ENCODE assay signal across 1 cellular context in the genomic region with DNA sequence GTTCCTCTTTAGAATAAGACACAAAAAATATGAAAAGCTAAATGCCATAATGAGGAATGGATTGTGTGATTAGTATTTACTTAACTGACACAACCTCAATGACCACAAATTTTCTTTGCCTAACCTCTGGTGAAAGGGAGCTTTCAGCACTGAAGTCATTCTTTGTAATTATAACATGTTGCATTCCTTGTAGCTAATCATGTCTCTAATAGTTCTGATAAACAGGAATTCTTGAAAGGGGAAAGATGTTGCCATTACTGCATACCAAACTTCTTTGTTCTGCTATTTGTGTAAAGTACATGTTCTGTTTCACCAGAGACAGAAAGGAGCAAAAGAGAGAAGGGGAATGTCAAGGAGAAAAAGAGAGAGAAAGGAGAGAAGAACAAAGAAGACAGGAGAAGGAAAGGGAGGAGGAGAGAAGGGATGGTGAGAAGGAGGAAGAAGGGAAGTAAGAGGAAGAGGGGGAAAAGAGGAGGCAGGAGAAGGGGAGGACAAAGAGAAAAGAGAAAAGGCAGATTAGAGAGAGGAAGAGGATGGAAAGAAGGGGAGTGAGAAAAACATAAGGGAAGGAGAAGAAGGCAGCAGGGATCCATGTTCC.
TF ChIP-seq lines count a peak whose summit lies in the region.

No MANE protein-coding gene starts in this region.

TF ChIP-seq in GM23338, 12 proteins besides CTCF, POLR2A, EP300 and RAD21:
- TF ChIP-seq POLR2AphosphoS5 (IDR thresholded peaks at IDR 0.05; ENCODE audit: low read depth) (no peak), NANOG (IDR thresholded peaks at IDR 0.05; ENCODE audit: borderline replicate concordance) (no peak), ZNF331 (CRISPR knock-in tag; IDR thresholded peaks at IDR 0.05; ENCODE audit: low read depth) (no peak), ZNF114 (CRISPR knock-in tag; IDR thresholded peaks at IDR 0.05) (no peak), EZH2phosphoT487 (IDR thresholded peaks at IDR 0.05; ENCODE audit: unreplicated experiment) (no peak)
- TF ChIP-seq, protein P1, sequence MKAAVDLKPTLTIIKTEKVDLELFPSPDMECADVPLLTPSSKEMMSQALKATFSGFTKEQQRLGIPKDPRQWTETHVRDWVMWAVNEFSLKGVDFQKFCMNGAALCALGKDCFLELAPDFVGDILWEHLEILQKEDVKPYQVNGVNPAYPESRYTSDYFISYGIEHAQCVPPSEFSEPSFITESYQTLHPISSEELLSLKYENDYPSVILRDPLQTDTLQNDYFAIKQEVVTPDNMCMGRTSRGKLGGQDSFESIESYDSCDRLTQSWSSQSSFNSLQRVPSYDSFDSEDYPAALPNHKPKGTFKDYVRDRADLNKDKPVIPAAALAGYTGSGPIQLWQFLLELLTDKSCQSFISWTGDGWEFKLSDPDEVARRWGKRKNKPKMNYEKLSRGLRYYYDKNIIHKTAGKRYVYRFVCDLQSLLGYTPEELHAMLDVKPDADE (IDR thresholded peaks at IDR 0.05): no peak
- TF ChIP-seq, protein P2, sequence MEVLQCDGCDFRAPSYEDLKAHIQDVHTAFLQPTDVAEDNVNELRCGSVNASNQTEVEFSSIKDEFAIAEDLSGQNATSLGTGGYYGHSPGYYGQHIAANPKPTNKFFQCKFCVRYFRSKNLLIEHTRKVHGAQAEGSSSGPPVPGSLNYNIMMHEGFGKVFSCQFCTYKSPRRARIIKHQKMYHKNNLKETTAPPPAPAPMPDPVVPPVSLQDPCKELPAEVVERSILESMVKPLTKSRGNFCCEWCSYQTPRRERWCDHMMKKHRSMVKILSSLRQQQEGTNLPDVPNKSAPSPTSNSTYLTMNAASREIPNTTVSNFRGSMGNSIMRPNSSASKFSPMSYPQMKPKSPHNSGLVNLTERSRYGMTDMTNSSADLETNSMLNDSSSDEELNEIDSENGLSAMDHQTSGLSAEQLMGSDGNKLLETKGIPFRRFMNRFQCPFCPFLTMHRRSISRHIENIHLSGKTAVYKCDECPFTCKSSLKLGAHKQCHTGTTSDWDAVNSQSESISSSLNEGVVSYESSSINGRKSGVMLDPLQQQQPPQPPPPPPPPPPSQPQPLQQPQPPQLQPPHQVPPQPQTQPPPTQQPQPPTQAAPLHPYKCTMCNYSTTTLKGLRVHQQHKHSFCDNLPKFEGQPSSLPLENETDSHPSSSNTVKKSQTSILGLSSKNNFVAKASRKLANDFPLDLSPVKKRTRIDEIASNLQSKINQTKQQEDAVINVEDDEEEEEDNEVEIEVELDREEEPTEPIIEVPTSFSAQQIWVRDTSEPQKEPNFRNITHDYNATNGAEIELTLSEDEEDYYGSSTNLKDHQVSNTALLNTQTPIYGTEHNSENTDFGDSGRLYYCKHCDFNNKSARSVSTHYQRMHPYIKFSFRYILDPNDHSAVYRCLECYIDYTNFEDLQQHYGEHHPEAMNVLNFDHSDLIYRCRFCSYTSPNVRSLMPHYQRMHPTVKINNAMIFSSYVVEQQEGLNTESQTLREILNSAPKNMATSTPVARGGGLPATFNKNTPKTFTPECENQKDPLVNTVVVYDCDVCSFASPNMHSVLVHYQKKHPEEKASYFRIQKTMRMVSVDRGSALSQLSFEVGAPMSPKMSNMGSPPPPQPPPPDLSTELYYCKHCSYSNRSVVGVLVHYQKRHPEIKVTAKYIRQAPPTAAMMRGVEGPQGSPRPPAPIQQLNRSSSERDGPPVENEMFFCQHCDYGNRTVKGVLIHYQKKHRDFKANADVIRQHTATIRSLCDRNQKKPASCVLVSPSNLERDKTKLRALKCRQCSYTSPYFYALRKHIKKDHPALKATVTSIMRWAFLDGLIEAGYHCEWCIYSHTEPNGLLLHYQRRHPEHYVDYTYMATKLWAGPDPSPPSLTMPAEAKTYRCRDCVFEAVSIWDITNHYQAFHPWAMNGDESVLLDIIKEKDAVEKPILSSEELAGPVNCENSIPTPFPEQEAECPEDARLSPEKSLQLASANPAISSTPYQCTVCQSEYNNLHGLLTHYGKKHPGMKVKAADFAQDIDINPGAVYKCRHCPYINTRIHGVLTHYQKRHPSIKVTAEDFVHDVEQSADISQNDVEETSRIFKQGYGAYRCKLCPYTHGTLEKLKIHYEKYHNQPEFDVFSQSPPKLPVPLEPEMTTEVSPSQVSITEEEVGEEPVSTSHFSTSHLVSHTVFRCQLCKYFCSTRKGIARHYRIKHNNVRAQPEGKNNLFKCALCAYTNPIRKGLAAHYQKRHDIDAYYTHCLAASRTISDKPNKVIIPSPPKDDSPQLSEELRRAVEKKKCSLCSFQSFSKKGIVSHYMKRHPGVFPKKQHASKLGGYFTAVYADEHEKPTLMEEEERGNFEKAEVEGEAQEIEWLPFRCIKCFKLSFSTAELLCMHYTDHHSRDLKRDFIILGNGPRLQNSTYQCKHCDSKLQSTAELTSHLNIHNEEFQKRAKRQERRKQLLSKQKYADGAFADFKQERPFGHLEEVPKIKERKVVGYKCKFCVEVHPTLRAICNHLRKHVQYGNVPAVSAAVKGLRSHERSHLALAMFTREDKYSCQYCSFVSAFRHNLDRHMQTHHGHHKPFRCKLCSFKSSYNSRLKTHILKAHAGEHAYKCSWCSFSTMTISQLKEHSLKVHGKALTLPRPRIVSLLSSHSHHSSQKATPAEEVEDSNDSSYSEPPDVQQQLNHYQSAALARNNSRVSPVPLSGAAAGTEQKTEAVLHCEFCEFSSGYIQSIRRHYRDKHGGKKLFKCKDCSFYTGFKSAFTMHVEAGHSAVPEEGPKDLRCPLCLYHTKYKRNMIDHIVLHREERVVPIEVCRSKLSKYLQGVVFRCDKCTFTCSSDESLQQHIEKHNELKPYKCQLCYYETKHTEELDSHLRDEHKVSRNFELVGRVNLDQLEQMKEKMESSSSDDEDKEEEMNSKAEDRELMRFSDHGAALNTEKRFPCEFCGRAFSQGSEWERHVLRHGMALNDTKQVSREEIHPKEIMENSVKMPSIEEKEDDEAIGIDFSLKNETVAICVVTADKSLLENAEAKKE (CRISPR knock-in tag; IDR thresholded peaks at IDR 0.05): no peak
